27 cellular contexts compared by ENCODE assay signal in the genomic region with DNA sequence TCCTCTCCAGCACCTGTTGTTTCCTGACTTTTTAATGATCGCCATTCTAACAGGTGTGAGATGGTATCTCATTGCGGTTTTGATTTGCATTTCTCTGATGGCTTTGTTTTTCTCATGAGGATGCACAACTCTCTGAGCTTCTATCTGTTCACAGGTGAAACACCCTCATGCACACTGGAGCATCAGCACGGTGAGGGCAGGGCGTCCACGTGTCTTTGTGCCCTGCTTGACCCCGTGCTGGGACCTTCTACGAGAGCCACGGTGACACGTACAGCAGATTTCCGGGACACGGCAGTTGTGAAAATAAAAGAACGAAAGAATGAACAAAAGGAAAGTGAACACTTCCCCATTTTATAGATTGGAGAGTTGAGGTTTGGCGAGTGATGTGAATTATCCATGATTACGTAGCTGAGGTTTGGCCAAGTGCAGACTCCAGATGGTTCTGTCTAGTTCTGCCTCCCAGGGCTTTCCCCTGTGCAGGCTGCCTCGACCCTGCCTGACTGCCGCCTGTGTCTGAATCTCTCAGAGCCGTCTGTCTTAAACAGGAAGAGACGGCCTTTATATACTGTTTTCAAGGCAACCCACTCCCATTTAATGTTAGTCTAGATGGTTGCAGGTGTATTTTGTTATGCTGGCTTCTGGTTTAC.
DNase-seq lines count a peak whose midpoint lies in the region; ATAC-seq and TF ChIP-seq lines count a peak whose summit lies in the region.
"Had no signal": no experiment of that assay in that cellular context is flagged by ENCODE, and none has a peak within 500 bp of the region (broad histone marks: within the 10 kb centered on the region; RNA-seq: fewer than 3 reads in every experiment).

No MANE protein-coding gene starts in this region.

- H3K27ac ChIP-seq in C4-2B, result peak overlapping the region; percentile 66
- no peak overlapping the region for H3K27ac ChIP-seq in stomach
- H3K27ac ChIP-seq: brain microvascular endothelial cell, esophagus squamous epithelium, foreskin keratinocyte, lower lobe of right lung, suprapubic skin, upper lobe of right lung had no signal

- H3K36me3 Mint-ChIP-seq in memory B cell, result no peaks in the 10 kb centered on the region
- H3K36me3 Mint-ChIP-seq in endothelial cell (ENCODE audit: low read depth, unreplicated experiment), result no peaks in the 10 kb centered on the region
- no peaks in the 10 kb centered on the region for H3K36me3 Mint-ChIP-seq in stimulated activated effector memory CD8-positive, alpha-beta T cell treated with anti-CD3 and anti-CD28 coated beads, Interleukin-12 subunit alpha, Interleukin-12 subunit beta, amount 100 ng/mL, for 72 hours
- H3K36me3 Mint-ChIP-seq: CD8-positive, alpha-beta T cell; naive thymus-derived CD8-positive, alpha-beta T cell had no signal

- no peaks in the 10 kb centered on the region for H3K27me3 ChIP-seq in stomach
- H3K27me3 ChIP-seq: brain microvascular endothelial cell, esophagus squamous epithelium, foreskin keratinocyte, suprapubic skin, upper lobe of right lung had no signal

- no peaks in the 10 kb centered on the region for H3K4me1 Mint-ChIP-seq in memory B cell
- peaks cover 6% of the 10 kb centered on the region for H3K4me1 Mint-ChIP-seq in endothelial cell (ENCODE audit: unreplicated experiment)
- H3K4me1 Mint-ChIP-seq in stimulated activated effector memory CD8-positive, alpha-beta T cell treated with anti-CD3 and anti-CD28 coated beads, Interleukin-12 subunit alpha, Interleukin-12 subunit beta, amount 100 ng/mL, for 72 hours, result no peaks in the 10 kb centered on the region
- H3K4me1 Mint-ChIP-seq: activated CD4-positive, alpha-beta T cell treated with anti-CD3 and anti-CD28 coated beads for 36 hours; activated T-helper 17 cell treated with anti-CD3 and anti-CD28 coated beads, Interleukin-2, amount 50 U/mL, for 72 hours; naive thymus-derived CD8-positive, alpha-beta T cell had no signal

- intact Hi-C loops in stomach (cut with DNase I; ENCODE audit: low total_unique reads), result no loop called here

- H3K4me3 Mint-ChIP-seq in memory B cell (peak overlapping the region; percentile 66), endothelial cell (ENCODE audit: unreplicated experiment) (no peak overlapping the region)
- H3K4me3 Mint-ChIP-seq in stimulated activated effector memory CD8-positive, alpha-beta T cell treated with anti-CD3 and anti-CD28 coated beads, Interleukin-12 subunit alpha, Interleukin-12 subunit beta, amount 100 ng/mL, for 72 hours, result no peak overlapping the region
- H3K4me3 Mint-ChIP-seq: activated CD4-positive, alpha-beta T cell treated with anti-CD3 and anti-CD28 coated beads for 36 hours; activated CD8-positive, alpha-beta T cell treated with anti-CD3 and anti-CD28 coated beads for 36 hours; activated T-helper 17 cell treated with anti-CD3 and anti-CD28 coated beads, Interleukin-2, amount 50 U/mL, for 72 hours; CD8-positive, alpha-beta T cell; naive thymus-derived CD8-positive, alpha-beta T cell; T-helper 2 cell treated with Interferon-gamma antibody and Interleukin-4, amounts not matched to agents 5 μg/mL and 100 μg/mL, for 36 hours had no signal

- TF ChIP-seq POLR2A in stomach (IDR thresholded peaks at IDR 0.05), result no peak

- TF ChIP-seq EP300 in stomach (IDR thresholded peaks at IDR 0.05), result no peak

- H3K36me3 ChIP-seq in stomach, result no peaks in the 10 kb centered on the region
- H3K36me3 ChIP-seq: brain microvascular endothelial cell, esophagus squamous epithelium, lower lobe of right lung, suprapubic skin, upper lobe of right lung had no signal

- DNase-seq in RPMI8226, result peak; percentile 27
- no peak for DNase-seq in memory B cell (ENCODE audit: low spot score in 2 of 2)
- DNase-seq in endothelial cell (ENCODE audit: low spot score), result no peak
- DNase-seq in stomach, result no peak
- no peak for DNase-seq in stimulated activated effector memory CD8-positive, alpha-beta T cell treated with anti-CD3 and anti-CD28 coated beads, Interleukin-12 subunit alpha, Interleukin-12 subunit beta, amount 100 ng/mL, for 72 hours (ENCODE audit: low spot score in 2 of 2)
- DNase-seq: activated CD4-positive, alpha-beta T cell treated with anti-CD3 and anti-CD28 coated beads for 36 hours; activated CD8-positive, alpha-beta T cell treated with anti-CD3 and anti-CD28 coated beads for 36 hours; activated naive CD4-positive, alpha-beta T cell treated with anti-CD3 and anti-CD28 coated beads, Interleukin-2, amount 50 U/mL, for 16 hours; brain microvascular endothelial cell; CD8-positive, alpha-beta T cell; cerebellar nuclear complex; esophagus squamous epithelium; foreskin keratinocyte; HCEC 1CT; kidney glomerular epithelial cell; lower lobe of right lung; naive thymus-derived CD8-positive, alpha-beta T cell; NCI-H524; Right ventricle myocardium superior; stimulated activated naive CD4-positive, alpha-beta T cell; upper lobe of right lung had no signal

- H3K27me3 Mint-ChIP-seq in memory B cell, result peaks cover 4% of the 10 kb centered on the region
- H3K27me3 Mint-ChIP-seq in endothelial cell (ENCODE audit: unreplicated experiment), result peaks cover 3% of the 10 kb centered on the region
- H3K27me3 Mint-ChIP-seq: activated CD8-positive, alpha-beta T cell treated with anti-CD3 and anti-CD28 coated beads for 36 hours; activated T-helper 17 cell treated with anti-CD3 and anti-CD28 coated beads, Interleukin-2, amount 50 U/mL, for 72 hours had no signal

- no peak overlapping the region for H3K27ac Mint-ChIP-seq in memory B cell
- H3K27ac Mint-ChIP-seq in endothelial cell (ENCODE audit: unreplicated experiment), result no peak overlapping the region
- no peak overlapping the region for H3K27ac Mint-ChIP-seq in stimulated activated effector memory CD8-positive, alpha-beta T cell treated with anti-CD3 and anti-CD28 coated beads, Interleukin-12 subunit alpha, Interleukin-12 subunit beta, amount 100 ng/mL, for 72 hours
- H3K27ac Mint-ChIP-seq: activated CD4-positive, alpha-beta T cell treated with anti-CD3 and anti-CD28 coated beads for 36 hours; activated CD8-positive, alpha-beta T cell treated with anti-CD3 and anti-CD28 coated beads for 36 hours; activated T-helper 17 cell treated with anti-CD3 and anti-CD28 coated beads, Interleukin-2, amount 50 U/mL, for 72 hours; CD8-positive, alpha-beta T cell; T-helper 2 cell treated with Interferon-gamma antibody and Interleukin-4, amounts not matched to agents 5 μg/mL and 100 μg/mL, for 36 hours had no signal

- H3K9me3 Mint-ChIP-seq in memory B cell (peaks cover 3% of the 10 kb centered on the region), endothelial cell (ENCODE audit: unreplicated experiment) (no peaks in the 10 kb centered on the region)
- H3K9me3 Mint-ChIP-seq in stimulated activated effector memory CD8-positive, alpha-beta T cell treated with anti-CD3 and anti-CD28 coated beads, Interleukin-12 subunit alpha, Interleukin-12 subunit beta, amount 100 ng/mL, for 72 hours, result peaks cover 5% of the 10 kb centered on the region
- H3K9me3 Mint-ChIP-seq: activated CD8-positive, alpha-beta T cell treated with anti-CD3 and anti-CD28 coated beads for 36 hours; activated T-helper 17 cell treated with anti-CD3 and anti-CD28 coated beads, Interleukin-2, amount 50 U/mL, for 72 hours; CD8-positive, alpha-beta T cell; T-helper 2 cell treated with Interferon-gamma antibody and Interleukin-4, amounts not matched to agents 5 μg/mL and 100 μg/mL, for 36 hours had no signal

- H3K9me3 ChIP-seq in stomach, result no peaks in the 10 kb centered on the region
- H3K9me3 ChIP-seq: esophagus squamous epithelium, lower lobe of right lung, suprapubic skin, upper lobe of right lung had no signal

- peak; percentile 57 for ATAC-seq in HG03095 (IDR thresholded peaks at IDR 0.05; ENCODE audit: unreplicated experiment)
- ATAC-seq in memory B cell (ENCODE audit: low read depth), result peak; percentile 88
- ATAC-seq in HG03457 (IDR thresholded peaks at IDR 0.05; ENCODE audit: unreplicated experiment), result no peak
- ATAC-seq in stimulated activated effector memory CD8-positive, alpha-beta T cell treated with anti-CD3 and anti-CD28 coated beads, Interleukin-12 subunit alpha, Interleukin-12 subunit beta, amount 100 ng/mL, for 72 hours, result no peak
- ATAC-seq: activated CD4-positive, alpha-beta T cell treated with anti-CD3 and anti-CD28 coated beads for 36 hours; activated CD8-positive, alpha-beta T cell treated with anti-CD3 and anti-CD28 coated beads for 36 hours; activated T-helper 17 cell treated with anti-CD3 and anti-CD28 coated beads, Interleukin-2, amount 50 U/mL, for 72 hours; CD8-positive, alpha-beta T cell; foreskin keratinocyte; naive thymus-derived CD8-positive, alpha-beta T cell had no signal

- H3K4me3 ChIP-seq in stomach, result no peak overlapping the region
- H3K4me3 ChIP-seq: esophagus squamous epithelium, lower lobe of right lung, suprapubic skin, upper lobe of right lung had no signal

- WGBS in stomach, 5 donors, result 84 to 87% (median 84%) methylated on average over 18 of the region's 18 CpGs

- peaks cover 0 to 5% (median 1%) of the 10 kb centered on the region in 4 donors for H3K4me1 ChIP-seq in stomach
- H3K4me1 ChIP-seq: lower lobe of right lung, suprapubic skin, upper lobe of right lung had no signal

- no peak for TF ChIP-seq CTCF in C4-2B (conservative IDR thresholded peaks at IDR 0.05)
- TF ChIP-seq CTCF in endothelial cell (IDR thresholded peaks at IDR 0.05; ENCODE audit: unreplicated experiment), result no peak
- no peak for TF ChIP-seq CTCF in stomach (IDR thresholded peaks at IDR 0.05)

Comparison
In these comparisons a context has a peak if more than half of its experiments do, and no peak if none do; other contexts are left out.
1. ATAC-seq: peak in HG03095 (single experiment) and memory B cell (single experiment); none in HG03457 (single experiment) and stimulated activated effector memory CD8-positive, alpha-beta T cell treated with anti-CD3 and anti-CD28 coated beads, Interleukin-12 subunit alpha, Interleukin-12 subunit beta, amount 100 ng/mL, for 72 hours (single experiment).